In genomic region chr2:128364441-128364911, GRCh38 we compare ENCODE assay signal across 24 cellular contexts. TPM values are rescaled to one million over a fixed set of nuclear protein-coding genes. Genes with fewer than 3 reads are reported as not detected.
DNase-seq lines count a peak whose midpoint lies in the region; ATAC-seq, FAIRE-seq and TF ChIP-seq lines count a peak whose summit lies in the region.
"Had no signal": no experiment of that assay in that cellular context is flagged by ENCODE, and none has a peak within 500 bp of the region (broad histone marks: within the 10 kb centered on the region; RNA-seq: fewer than 3 reads in every experiment).

No MANE protein-coding gene starts in this region.

- H3K9ac ChIP-seq in kidney (ENCODE audit: low read length in 2 of 2): no peak overlapping the region
- H3K9ac ChIP-seq: BLaER1 had no signal

- H3K27ac Mint-ChIP-seq in natural killer cell treated with Interleukin-12 subunit alpha and Interleukin-12 subunit beta and Interleukin-15 and Interleukin-18, amount 100 ng/mL, for 72 hours: no peak overlapping the region
- H3K27ac Mint-ChIP-seq in natural killer cell (no peak overlapping the region), nephron (peak overlapping the region in 2 of 3 experiments; percentile 34 to 60)
- H3K27ac Mint-ChIP-seq: CD4-positive, alpha-beta memory T cell had no signal

- H3K9me3 Mint-ChIP-seq in natural killer cell treated with Interleukin-12 subunit alpha and Interleukin-12 subunit beta and Interleukin-15 and Interleukin-18, amount 100 ng/mL, for 72 hours: no peaks in the 10 kb centered on the region
- no peaks in the 10 kb centered on the region for H3K9me3 Mint-ChIP-seq in natural killer cell
- no peaks in the 10 kb centered on the region for H3K9me3 Mint-ChIP-seq in nephron
- H3K9me3 Mint-ChIP-seq: CD4-positive, alpha-beta memory T cell had no signal

- peaks cover 0 to 12% of the 10 kb centered on the region in 2 donors for H3K4me1 ChIP-seq in kidney (ENCODE audit: control insufficient read depth in 1 of 2, insufficient read depth in 1 of 2, low read depth in 1 of 2, low read length in 2 of 2)
- H3K4me1 ChIP-seq in upper lobe of right lung: peaks cover 10% of the 10 kb centered on the region
- H3K4me1 ChIP-seq: BLaER1 had no signal

- FAIRE-seq in kidney (lab: Jason Lieb, UNC): no peak
- FAIRE-seq: A549, GM12878 had no signal

- H3K9me3 ChIP-seq in kidney (ENCODE audit: control insufficient read depth in 1 of 2, low read length in 2 of 2) (no peaks in the 10 kb centered on the region), upper lobe of right lung (no peaks in the 10 kb centered on the region)
- H3K9me3 ChIP-seq: A549, BLaER1 had no signal

- H3K36me3 Mint-ChIP-seq in natural killer cell treated with Interleukin-12 subunit alpha and Interleukin-12 subunit beta and Interleukin-15 and Interleukin-18, amount 100 ng/mL, for 72 hours: no peaks in the 10 kb centered on the region
- H3K36me3 Mint-ChIP-seq in natural killer cell: no peaks in the 10 kb centered on the region
- no peaks in the 10 kb centered on the region for H3K36me3 Mint-ChIP-seq in nephron (ENCODE audit: low read depth)
- H3K36me3 Mint-ChIP-seq: CD4-positive, alpha-beta memory T cell had no signal

- in situ Hi-C loops in ACHN (cut with HindIII; ENCODE audit: low pct_ligation_motif_present, low pct_unique_long_range_greater_than_20kb, low sequenced_read_pairs): no loop called here

- H3K27me3 Mint-ChIP-seq in natural killer cell treated with Interleukin-12 subunit alpha and Interleukin-12 subunit beta and Interleukin-15 and Interleukin-18, amount 100 ng/mL, for 72 hours: peaks cover 0 to 10% of the 10 kb centered on the region in 2 donors
- H3K27me3 Mint-ChIP-seq in natural killer cell (ENCODE audit: low read depth in 2 of 2): peaks cover 9 to 10% of the 10 kb centered on the region in 2 donors
- peaks cover 9% of the 10 kb centered on the region for H3K27me3 Mint-ChIP-seq in nephron (ENCODE audit: low read depth)

- H3K4me3 Mint-ChIP-seq in natural killer cell treated with Interleukin-12 subunit alpha and Interleukin-12 subunit beta and Interleukin-15 and Interleukin-18, amount 100 ng/mL, for 72 hours: no peak overlapping the region
- no peak overlapping the region for H3K4me3 Mint-ChIP-seq in natural killer cell
- no peak overlapping the region for H3K4me3 Mint-ChIP-seq in nephron
- H3K4me3 Mint-ChIP-seq: CD4-positive, alpha-beta memory T cell had no signal

- peaks cover 0 to 14% of the 10 kb centered on the region in 2 donors for H3K4me1 Mint-ChIP-seq in natural killer cell treated with Interleukin-12 subunit alpha and Interleukin-12 subunit beta and Interleukin-15 and Interleukin-18, amount 100 ng/mL, for 72 hours (ENCODE audit: low read depth in 2 of 2)
- peaks cover 11 to 16% of the 10 kb centered on the region in 2 donors for H3K4me1 Mint-ChIP-seq in natural killer cell
- peaks cover 72% of the 10 kb centered on the region for H3K4me1 Mint-ChIP-seq in nephron

- peak; percentile 55 for DNase-seq in natural killer cell treated with Interleukin-12 subunit alpha and Interleukin-12 subunit beta and Interleukin-15 and Interleukin-18, amount 100 ng/mL, for 72 hours (ENCODE audit: low spot score)
- DNase-seq in natural killer cell (no peak), kidney (peak; percentile 54), upper lobe of right lung (peak; percentile 57), NCI-H1436 treated with DMSO at 0.1 percent for 48 hours (lab: John Stamatoyannopoulos, UW) (no peak), ACHN (no peak), cortex of kidney (lab: John Stamatoyannopoulos, UW) (no peak)
- DNase-seq: Calu3, GOT3, Kasumi-1, MM.1S, NCI-H1092, NCI-H146, NCI-H2029 treated with DMSO at 0.1 percent for 48 hours, NCI-H2171 treated with DMSO at 0.1 percent for 48 hours, NCI-H446, NCI-H526 treated with DMSO at 0.1 percent for 48 hours had no signal

- ATAC-seq in natural killer cell treated with Interleukin-12 subunit alpha and Interleukin-12 subunit beta and Interleukin-15 and Interleukin-18, amount 100 ng/mL, for 72 hours: peak in 1 of 2 donors; percentile 4
- no peak for ATAC-seq in natural killer cell
- ATAC-seq in upper lobe of right lung: no peak
- ATAC-seq: A549, GM12878, Panc1, Right ventricle myocardium inferior had no signal

- H3K4me3 ChIP-seq in kidney (ENCODE audit: low read length in 2 of 2) (no peak overlapping the region), upper lobe of right lung (no peak overlapping the region)
- H3K4me3 ChIP-seq: A549, BLaER1, GM12878 had no signal

- intact Hi-C loops in natural killer cell (cut with micrococcal nuclease): no loop called here
- intact Hi-C loops in kidney (cut with DNase I): no loop called here
- intact Hi-C loops in upper lobe of right lung (cut with DNase I): no loop called here

- no peak overlapping the region for H3K27ac ChIP-seq in kidney (ENCODE audit: low read depth in 2 of 2, low read length in 2 of 2)
- H3K27ac ChIP-seq in upper lobe of right lung: no peak overlapping the region
- H3K27ac ChIP-seq: A549, BLaER1 had no signal

- H3K27me3 ChIP-seq in upper lobe of right lung: no peaks in the 10 kb centered on the region
- H3K27me3 ChIP-seq: BLaER1 had no signal

- TF ChIP-seq CTCF in natural killer cell (IDR thresholded peaks at IDR 0.05): no peak
- TF ChIP-seq CTCF in kidney (IDR thresholded peaks at IDR 0.05; ENCODE audit: borderline replicate concordance, extremely low read depth, insufficient read depth): no peak
- TF ChIP-seq CTCF in nephron (IDR thresholded peaks at IDR 0.05; ENCODE audit: unreplicated experiment in 3 of 3): no peak
- TF ChIP-seq CTCF in upper lobe of right lung (IDR thresholded peaks at IDR 0.05): no peak

- H3K36me3 ChIP-seq in kidney (ENCODE audit: control insufficient read depth in 1 of 2, insufficient read depth in 2 of 2, low read length in 2 of 2) (no peaks in the 10 kb centered on the region), upper lobe of right lung (no peaks in the 10 kb centered on the region)
- H3K36me3 ChIP-seq: BLaER1 had no signal

RNA-seq across cellular contexts. Expression of gene HS6ST1, which starts 45.8 kb away (rescaled TPM):
- total RNA-seq in natural killer cell treated with Interleukin-12 subunit alpha and Interleukin-12 subunit beta and Interleukin-15 and Interleukin-18, amount 100 ng/mL, for 72 hours: 10 to 100 TPM; 17.5 to 25.5 TPM
- total RNA-seq in natural killer cell (10 to 100 TPM; 18.9 to 35.9 (median 28.8) TPM), kidney (73.9 TPM), upper lobe of right lung (33.2 TPM)
- polyA plus RNA-seq in kidney (ENCODE audit: insufficient read depth, low read depth, low replicate concordance): 49.6 TPM

Comparison
In these comparisons a context has a peak if more than half of its experiments do, and no peak if none do; other contexts are left out.
1. DNase-seq: peak in natural killer cell treated with Interleukin-12 subunit alpha and Interleukin-12 subunit beta and Interleukin-15 and Interleukin-18, amount 100 ng/mL, for 72 hours (single experiment), kidney (single experiment) and upper lobe of right lung (single experiment); none in natural killer cell (single experiment), NCI-H1436 treated with DMSO at 0.1 percent for 48 hours (single experiment), ACHN (single experiment) and cortex of kidney (single experiment).
2. H3K27ac Mint-ChIP-seq: peak in nephron (2 of 3); none in natural killer cell treated with Interleukin-12 subunit alpha and Interleukin-12 subunit beta and Interleukin-15 and Interleukin-18, amount 100 ng/mL, for 72 hours (0 of 2) and natural killer cell (0 of 2).